1 cellular context compared by ENCODE assay signal in the genomic region with DNA sequence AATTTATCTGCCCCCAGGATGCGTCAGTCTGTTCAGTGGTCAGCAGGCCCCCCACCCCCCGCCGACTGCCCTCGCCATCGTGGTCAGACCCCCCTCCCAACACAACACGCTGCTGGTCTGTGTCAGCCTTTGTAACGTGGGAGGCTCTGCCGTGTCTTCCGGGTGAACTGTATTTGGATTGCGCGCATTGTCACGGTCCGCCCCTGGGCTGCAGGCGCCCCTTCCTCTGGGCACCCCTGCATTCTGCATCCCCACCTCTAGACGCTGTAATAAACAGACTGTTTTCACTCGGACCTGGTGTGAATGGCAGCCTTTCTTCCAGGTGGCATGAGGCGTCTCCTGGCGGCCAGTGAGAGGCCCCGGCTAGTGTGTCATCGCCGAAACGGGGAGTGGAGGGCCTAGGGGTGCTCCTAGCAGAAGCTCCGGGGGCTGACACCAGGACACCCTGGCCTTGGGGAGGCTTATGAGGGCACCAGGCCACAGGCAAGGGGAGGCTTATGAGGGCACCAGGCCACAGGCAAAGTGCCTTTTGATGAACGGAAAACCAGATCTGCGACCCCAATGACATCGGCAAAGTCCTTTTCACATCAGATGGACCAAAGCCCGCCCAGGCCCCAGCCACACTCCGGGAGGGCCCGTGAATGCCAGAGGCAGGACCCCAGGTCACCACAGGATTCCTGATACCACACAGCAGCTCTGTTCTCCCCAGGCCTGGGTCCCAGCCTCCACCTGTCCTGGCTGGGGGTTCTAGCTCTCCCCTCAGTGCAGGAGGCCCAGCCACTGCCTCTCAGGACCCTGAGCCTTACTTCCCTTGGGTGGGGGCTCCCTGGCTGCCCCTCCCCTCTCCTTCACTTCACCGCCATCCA.
TF ChIP-seq lines count a peak whose summit lies in the region.

No MANE protein-coding gene starts in this region.

TF ChIP-seq in GM12878, 131 proteins besides CTCF, POLR2A, EP300 and RAD21:
- TF ChIP-seq, protein P1, sequence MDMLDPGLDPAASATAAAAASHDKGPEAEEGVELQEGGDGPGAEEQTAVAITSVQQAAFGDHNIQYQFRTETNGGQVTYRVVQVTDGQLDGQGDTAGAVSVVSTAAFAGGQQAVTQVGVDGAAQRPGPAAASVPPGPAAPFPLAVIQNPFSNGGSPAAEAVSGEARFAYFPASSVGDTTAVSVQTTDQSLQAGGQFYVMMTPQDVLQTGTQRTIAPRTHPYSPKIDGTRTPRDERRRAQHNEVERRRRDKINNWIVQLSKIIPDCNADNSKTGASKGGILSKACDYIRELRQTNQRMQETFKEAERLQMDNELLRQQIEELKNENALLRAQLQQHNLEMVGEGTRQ (IDR thresholded peaks at IDR 0.05; ENCODE audit: borderline replicate concordance, low read depth, low read length): no peak
- TF ChIP-seq EED (IDR thresholded peaks at IDR 0.05; ENCODE audit: low read depth): no peak
- 0 out of 2 replicates have a peak, but pooled peaks have one; percentile 59 for TF ChIP-seq POLR2AphosphoS2 (IDR thresholded peaks at IDR 0.05; ENCODE audit: low read depth, low read length)
- no peak for TF ChIP-seq ATF7 (IDR thresholded peaks at IDR 0.05; ENCODE audit: low read depth)
- TF ChIP-seq ZNF217 (IDR thresholded peaks at IDR 0.05): no peak
- no peak for TF ChIP-seq TAF1 (IDR thresholded peaks at IDR 0.05; ENCODE audit: borderline replicate concordance, low read depth, low read length)
- peak; percentile 41 for TF ChIP-seq POLR2AphosphoS5 (IDR thresholded peaks at IDR 0.05; ENCODE audit: low read length)
- TF ChIP-seq KDM1A (IDR thresholded peaks at IDR 0.05; ENCODE audit: borderline replicate concordance): no peak
- TF ChIP-seq KAT2A (conservative IDR thresholded peaks at IDR 0.05; ENCODE audit: control insufficient read depth, low read depth, low read length): no peak
- TF ChIP-seq, protein P2, sequence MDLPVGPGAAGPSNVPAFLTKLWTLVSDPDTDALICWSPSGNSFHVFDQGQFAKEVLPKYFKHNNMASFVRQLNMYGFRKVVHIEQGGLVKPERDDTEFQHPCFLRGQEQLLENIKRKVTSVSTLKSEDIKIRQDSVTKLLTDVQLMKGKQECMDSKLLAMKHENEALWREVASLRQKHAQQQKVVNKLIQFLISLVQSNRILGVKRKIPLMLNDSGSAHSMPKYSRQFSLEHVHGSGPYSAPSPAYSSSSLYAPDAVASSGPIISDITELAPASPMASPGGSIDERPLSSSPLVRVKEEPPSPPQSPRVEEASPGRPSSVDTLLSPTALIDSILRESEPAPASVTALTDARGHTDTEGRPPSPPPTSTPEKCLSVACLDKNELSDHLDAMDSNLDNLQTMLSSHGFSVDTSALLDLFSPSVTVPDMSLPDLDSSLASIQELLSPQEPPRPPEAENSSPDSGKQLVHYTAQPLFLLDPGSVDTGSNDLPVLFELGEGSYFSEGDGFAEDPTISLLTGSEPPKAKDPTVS (IDR thresholded peaks at IDR 0.05; ENCODE audit: low read depth, low read length): no peak
- TF ChIP-seq KLF5 (IDR thresholded peaks at IDR 0.05; ENCODE audit: partially characterized antibody): no peak
- TF ChIP-seq, protein P3, sequence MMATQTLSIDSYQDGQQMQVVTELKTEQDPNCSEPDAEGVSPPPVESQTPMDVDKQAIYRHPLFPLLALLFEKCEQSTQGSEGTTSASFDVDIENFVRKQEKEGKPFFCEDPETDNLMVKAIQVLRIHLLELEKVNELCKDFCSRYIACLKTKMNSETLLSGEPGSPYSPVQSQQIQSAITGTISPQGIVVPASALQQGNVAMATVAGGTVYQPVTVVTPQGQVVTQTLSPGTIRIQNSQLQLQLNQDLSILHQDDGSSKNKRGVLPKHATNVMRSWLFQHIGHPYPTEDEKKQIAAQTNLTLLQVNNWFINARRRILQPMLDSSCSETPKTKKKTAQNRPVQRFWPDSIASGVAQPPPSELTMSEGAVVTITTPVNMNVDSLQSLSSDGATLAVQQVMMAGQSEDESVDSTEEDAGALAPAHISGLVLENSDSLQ (IDR thresholded peaks at IDR 0.05): no peak
- TF ChIP-seq CREB1 (IDR thresholded peaks at IDR 0.05; ENCODE audit: low read depth): no peak
